Comparison of ENCODE assay signal across 27 cellular contexts in genomic region chr2:127439343-127439742, GRCh38. TPM values are rescaled to one million over a fixed set of nuclear protein-coding genes. Genes with fewer than 3 reads are reported as not detected.
"Had no signal": no experiment of that assay in that cellular context is flagged by ENCODE, and none has a peak within 500 bp of the region (broad histone marks: within the 10 kb centered on the region; RNA-seq: fewer than 3 reads in every experiment).

No MANE protein-coding gene starts in this region.

- H3K9me3 ChIP-seq: pancreas, prostate gland had no signal

- H3K27me3 ChIP-seq: pancreas, spleen, tibial artery had no signal

- H3K27ac ChIP-seq: coronary artery, left ventricle myocardium inferior, prostate gland, spleen, tibial artery had no signal

- DNase-seq: central memory CD4-positive, alpha-beta T cell; effector CD4-positive, alpha-beta T cell; endodermal cell; erythroblast; foreskin melanocyte; head of caudate nucleus; hippocampal formation; islet precursor cell; left ventricle myocardium inferior; mammary epithelial cell; naive thymus-derived CD4-positive, alpha-beta T cell; nucleus accumbens; pancreas; spleen; stimulated activated CD4-positive, alpha-beta T cell treated with anti-CD3 and anti-CD28 coated beads, Interleukin-15, amount 100 ng/mL, for 24 hours; stimulated activated CD4-positive, alpha-beta T cell treated with anti-CD3 and anti-CD28 coated beads, Interleukin-1b, Interleukin-23, amount 100 ng/mL, for 48 hours; stimulated activated CD4-positive, alpha-beta T cell treated with anti-CD3 and anti-CD28 coated beads, Interleukin-4, amount 100 ng/mL, for 24 hours; tibial artery had no signal

- FAIRE-seq: endothelial cell of umbilical vein, pancreas had no signal

- H3K4me1 ChIP-seq: left ventricle myocardium inferior, prostate gland, spleen, tibial artery had no signal

- H3K36me3 ChIP-seq: left ventricle myocardium inferior, pancreas, prostate gland, spleen, tibial artery had no signal

- H3K4me3 ChIP-seq: coronary artery, left ventricle myocardium inferior, pancreas, prostate gland, spleen, tibial artery had no signal

- ATAC-seq: naive thymus-derived CD4-positive, alpha-beta T cell; sciatic nerve; stimulated activated memory B cell treated with anti-CD40 and anti-IgM and Interleukin-4, amounts not matched to agents 10 μg/mL and 1 μg/mL and 100 μg/mL, for 72 hours had no signal

RNA-seq across cellular contexts. Expression of gene PROC, which starts 21.1 kb away (rescaled TPM):
- total RNA-seq: endothelial cell of umbilical vein, left ventricle myocardium inferior, mesenteric fat pad, neural crest cell, prostate gland, sciatic nerve, skeletal muscle tissue, spleen, ureter had no signal
- polyA plus RNA-seq: endothelial cell of umbilical vein; naive thymus-derived CD4-positive, alpha-beta T cell had no signal
